ENCODE assay signal across 1 cellular context in genomic region chr12:77963576-77964178, GRCh38.
TF ChIP-seq lines count a peak whose summit lies in the region.

No MANE protein-coding gene starts in this region.

TF ChIP-seq in HCT116, 20 proteins besides CTCF, POLR2A, EP300 and RAD21 (continued from another document):
- TF ChIP-seq SIN3A (IDR thresholded peaks at IDR 0.05; ENCODE audit: low read depth) = no peak
